ENCODE assay signal across 9 cellular contexts in the genomic region with DNA sequence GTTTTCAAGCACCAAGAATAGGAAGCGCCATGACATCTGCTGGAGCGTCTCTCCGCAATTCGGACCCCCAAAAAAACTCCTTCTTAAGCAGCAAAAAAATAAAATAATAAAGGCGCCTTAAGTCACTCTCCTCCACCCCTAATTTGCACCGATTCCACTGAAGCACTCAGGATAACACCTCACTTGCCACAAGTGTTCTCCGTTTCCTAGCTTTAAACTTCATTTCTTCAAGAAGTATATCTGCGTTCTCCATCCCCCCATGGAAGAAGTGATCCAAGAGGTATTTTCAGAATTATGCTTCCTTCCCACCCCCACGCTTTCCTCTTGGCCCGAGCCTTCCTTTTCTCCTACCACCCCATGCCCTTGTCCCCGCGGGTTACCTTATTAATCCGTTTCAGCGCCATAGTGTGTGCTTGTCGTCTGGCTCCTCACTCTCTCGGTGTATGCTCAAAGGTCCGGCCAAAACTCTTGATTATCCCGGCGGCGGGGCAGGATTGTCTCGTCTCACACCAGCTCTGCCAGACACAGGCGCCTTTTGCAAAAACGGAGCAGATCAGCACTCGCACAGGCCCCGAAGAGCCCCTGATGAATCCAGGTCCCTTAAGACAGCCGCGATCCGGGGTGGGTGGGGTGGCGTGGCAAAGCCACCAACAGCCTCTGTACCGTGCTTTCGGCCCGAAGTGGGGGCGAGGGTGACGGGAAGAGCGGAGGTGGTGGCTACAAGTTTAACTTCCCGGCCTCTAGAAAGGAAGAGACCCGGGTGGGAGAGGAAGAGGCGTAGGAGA. TPM values are rescaled to one million over a fixed set of nuclear protein-coding genes. Genes with fewer than 3 reads are reported as not detected.
DNase-seq lines count a peak whose midpoint lies in the region; ATAC-seq and TF ChIP-seq lines count a peak whose summit lies in the region.
"Had no signal": no experiment of that assay in that cellular context is flagged by ENCODE, and none has a peak within 500 bp of the region (broad histone marks: within the 10 kb centered on the region; RNA-seq: fewer than 3 reads in every experiment).

No MANE protein-coding gene starts in this region.

- H3K9me3 Mint-ChIP-seq in activated naive CD8-positive, alpha-beta T cell treated with anti-CD3 and anti-CD28 coated beads, Interleukin-2, amount 10 ng/mL, durations not matched to agents 7 days and 5 days, result no peaks in the 10 kb centered on the region
- no peaks in the 10 kb centered on the region for H3K9me3 Mint-ChIP-seq in activated naive CD8-positive, alpha-beta T cell treated with anti-CD3 and anti-CD28 coated beads for 36 hours
- H3K9me3 Mint-ChIP-seq: activated naive CD4-positive, alpha-beta T cell treated with anti-CD3 and anti-CD28 coated beads, Interleukin-2, amount 50 U/mL, for 24 hours had no signal

- no peak overlapping the region for H3K27ac Mint-ChIP-seq in activated naive CD8-positive, alpha-beta T cell treated with anti-CD3 and anti-CD28 coated beads, Interleukin-2, amount 10 ng/mL, durations not matched to agents 7 days and 5 days
- no peak overlapping the region for H3K27ac Mint-ChIP-seq in activated naive CD8-positive, alpha-beta T cell treated with anti-CD3 and anti-CD28 coated beads for 36 hours
- H3K27ac Mint-ChIP-seq: activated naive CD4-positive, alpha-beta T cell treated with anti-CD3 and anti-CD28 coated beads, Interleukin-2, amount 50 U/mL, for 24 hours had no signal

- H3K36me3 ChIP-seq in urinary bladder (ENCODE audit: insufficient read depth), result no peaks in the 10 kb centered on the region

- H3K27me3 Mint-ChIP-seq in activated naive CD8-positive, alpha-beta T cell treated with anti-CD3 and anti-CD28 coated beads, Interleukin-2, amount 10 ng/mL, durations not matched to agents 7 days and 5 days, result no peaks in the 10 kb centered on the region
- no peaks in the 10 kb centered on the region for H3K27me3 Mint-ChIP-seq in activated naive CD8-positive, alpha-beta T cell treated with anti-CD3 and anti-CD28 coated beads for 36 hours
- H3K27me3 Mint-ChIP-seq: activated naive CD4-positive, alpha-beta T cell treated with anti-CD3 and anti-CD28 coated beads, Interleukin-2, amount 50 U/mL, for 24 hours had no signal

- peaks cover 29% of the 10 kb centered on the region for H3K4me1 Mint-ChIP-seq in activated naive CD8-positive, alpha-beta T cell treated with anti-CD3 and anti-CD28 coated beads, Interleukin-2, amount 10 ng/mL, durations not matched to agents 7 days and 5 days
- H3K4me1 Mint-ChIP-seq in activated naive CD8-positive, alpha-beta T cell treated with anti-CD3 and anti-CD28 coated beads for 36 hours, result peaks cover 32% of the 10 kb centered on the region

- H3K4me3 Mint-ChIP-seq in activated naive CD8-positive, alpha-beta T cell treated with anti-CD3 and anti-CD28 coated beads, Interleukin-2, amount 10 ng/mL, durations not matched to agents 7 days and 5 days, result no peak overlapping the region
- H3K4me3 Mint-ChIP-seq in activated naive CD8-positive, alpha-beta T cell treated with anti-CD3 and anti-CD28 coated beads for 36 hours, result no peak overlapping the region
- H3K4me3 Mint-ChIP-seq: activated naive CD4-positive, alpha-beta T cell treated with anti-CD3 and anti-CD28 coated beads, Interleukin-2, amount 50 U/mL, for 24 hours had no signal

- POLR2A ChIA-PET in activated naive CD8-positive, alpha-beta T cell treated with anti-CD3 and anti-CD28 coated beads, Interleukin-2, amount 10 ng/mL, durations not matched to agents 7 days and 5 days (lab: Charles Lee), result interaction anchor here (0.8 to 8.2 kb wide), 11 partner anchors 10 to 324 kb away, joined by 3 to 226 read pairs (median 15); a partner anchor contains a TSS

- TF ChIP-seq POLR2A in lower leg skin (IDR thresholded peaks at IDR 0.05) (no peak), erythroblast (IDR thresholded peaks at IDR 0.05; ENCODE audit: low read length) (no peak)

- intact Hi-C loops in lower leg skin (cut with DNase I; ENCODE audit: low total_unique reads), result loop anchor here (5.0 kb wide), 1 partner anchor 324 kb away; a partner anchor contains a TSS

- ATAC-seq in activated naive CD8-positive, alpha-beta T cell treated with anti-CD3 and anti-CD28 coated beads, Interleukin-2, amount 10 ng/mL, durations not matched to agents 7 days and 5 days (ENCODE audit: low read depth), result peak; percentile 1

- peak overlapping the region; percentile 88 for H3K4me3 ChIP-seq in lower leg skin (ENCODE audit: low read depth, poor library complexity, severe bottlenecking)
- H3K4me3 ChIP-seq in urinary bladder (ENCODE audit: low read depth, low read length), result peak overlapping the region; percentile 77

- DNase-seq in activated naive CD8-positive, alpha-beta T cell treated with anti-CD3 and anti-CD28 coated beads, Interleukin-2, amount 10 ng/mL, durations not matched to agents 7 days and 5 days, result peak; percentile 79
- DNase-seq in activated naive CD8-positive, alpha-beta T cell treated with anti-CD3 and anti-CD28 coated beads for 36 hours, result no peak
- DNase-seq in lower leg skin (ENCODE audit: low spot score in 2 of 2) (no peak), NCI-H1417 (lab: John Stamatoyannopoulos, UW) (no peak), erythroblast (lab: John Stamatoyannopoulos, UW) (no peak)
- DNase-seq in activated CD4-positive, alpha-beta T cell treated with anti-CD3 and anti-CD28 coated beads for 4 hours, result no peak

- H3K4me1 ChIP-seq in urinary bladder (ENCODE audit: insufficient read depth), result no peaks in the 10 kb centered on the region

- H3K27ac ChIP-seq in angular gyrus (ENCODE audit: low read depth, low read length) (peak overlapping the region; percentile 99), urinary bladder (ENCODE audit: low read depth) (peak overlapping the region; percentile 100)

- H3K36me3 Mint-ChIP-seq in activated naive CD8-positive, alpha-beta T cell treated with anti-CD3 and anti-CD28 coated beads, Interleukin-2, amount 10 ng/mL, durations not matched to agents 7 days and 5 days, result peaks cover 13% of the 10 kb centered on the region
- H3K36me3 Mint-ChIP-seq in activated naive CD8-positive, alpha-beta T cell treated with anti-CD3 and anti-CD28 coated beads for 36 hours, result peaks cover 28% of the 10 kb centered on the region

- no peak for TF ChIP-seq CTCF in lower leg skin (IDR thresholded peaks at IDR 0.05)

- WGBS in lower leg skin, 2 donors, result 0 to 1% methylated on average over 37 to 38 of the region's 38 CpGs
- 1% methylated on average over 38 of the region's 38 CpGs for WGBS in urinary bladder

RNA-seq across cellular contexts. Expression of a gene that starts 1.1 kb away (rescaled TPM):
- 100 to 1,000 TPM; 376 to 380 TPM for total RNA-seq in activated naive CD8-positive, alpha-beta T cell treated with anti-CD3 and anti-CD28 coated beads, Interleukin-2, amount 10 ng/mL, durations not matched to agents 7 days and 5 days
- total RNA-seq in activated naive CD8-positive, alpha-beta T cell treated with anti-CD3 and anti-CD28 coated beads for 36 hours, result 100 to 1,000 TPM; 477 to 516 TPM
- total RNA-seq in lower leg skin (100 to 1,000 TPM; 391 to 497 (median 418) TPM), urinary bladder (285 TPM)
- 220 TPM for polyA plus RNA-seq in urinary bladder

RNA-seq across cellular contexts. Expression of a gene that starts 42.5 kb away (rescaled TPM):
- 10 to 100 TPM; 25.2 to 28.5 TPM for total RNA-seq in activated naive CD8-positive, alpha-beta T cell treated with anti-CD3 and anti-CD28 coated beads, Interleukin-2, amount 10 ng/mL, durations not matched to agents 7 days and 5 days
- total RNA-seq in activated naive CD8-positive, alpha-beta T cell treated with anti-CD3 and anti-CD28 coated beads for 36 hours, result 10 to 100 TPM; 41.5 to 41.8 TPM
- 10 to 100 TPM in 3 of 4 donors, 1 to 10 TPM in 1; 5.5 to 12.0 (median 11.3) TPM for total RNA-seq in lower leg skin
- 36.7 TPM for total RNA-seq in urinary bladder
- 19.2 TPM for polyA plus RNA-seq in urinary bladder
